In the genomic region with DNA sequence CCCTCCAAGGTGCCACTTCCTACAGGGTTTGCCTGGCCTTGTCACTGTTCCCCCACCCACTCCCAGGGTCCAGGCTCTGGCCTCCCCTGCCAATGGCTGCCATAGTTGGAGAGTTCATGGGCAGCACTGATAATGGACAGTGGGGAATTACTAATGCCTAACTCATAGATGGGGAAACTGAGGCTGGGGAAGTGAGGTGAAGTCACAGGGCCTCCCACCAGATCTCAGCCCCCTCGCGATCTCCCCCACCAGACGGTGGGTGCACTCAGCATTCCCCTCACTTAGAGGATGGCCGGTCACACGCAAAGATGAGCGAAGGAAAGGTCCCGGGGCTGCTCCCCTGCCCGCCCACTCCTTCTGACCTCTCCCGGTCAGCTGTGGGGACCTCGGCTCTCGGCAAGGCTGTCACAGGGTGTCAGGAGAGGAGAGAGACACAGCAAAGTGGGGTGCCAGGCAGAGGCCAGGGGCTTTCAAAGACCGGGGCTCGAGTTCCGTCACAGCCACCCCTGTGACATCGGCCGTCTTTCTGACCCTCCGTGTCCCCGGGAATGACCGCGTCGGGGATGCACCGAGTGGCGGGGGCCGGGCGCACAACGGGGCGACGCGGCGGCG, we compare ENCODE assay signal across 8 cellular contexts.
DNase-seq lines count a peak whose midpoint lies in the region; ATAC-seq and TF ChIP-seq lines count a peak whose summit lies in the region.

No MANE protein-coding gene starts in this region.

- H3K79me2 ChIP-seq in DND-41 (ENCODE audit: insufficient read depth, low read length): peaks cover 26% of the 10 kb centered on the region

- H3K9me3 ChIP-seq in DND-41 (ENCODE audit: insufficient read depth, low read length, severe bottlenecking) (no peaks in the 10 kb centered on the region), SK-N-MC (ENCODE audit: low read depth, low read length) (no peaks in the 10 kb centered on the region), esophagus muscularis mucosa (no peaks in the 10 kb centered on the region)

- H3K4me1 ChIP-seq in DND-41 (ENCODE audit: insufficient read depth, low read length) (peaks cover 20% of the 10 kb centered on the region), esophagus muscularis mucosa (peaks cover 13 to 22% (median 20%) of the 10 kb centered on the region in 4 donors)

- H3K4me3 ChIP-seq in DND-41 (ENCODE audit: low read depth in 1 of 2, low read length in 2 of 2) (peak overlapping the region in 1 of 2 experiments; percentile 63; a peak in 2 of 4 replicates), SK-N-MC (peak overlapping the region; percentile 58), esophagus muscularis mucosa (peak overlapping the region; percentile 66 to 88 (median 70))

- H2AFZ ChIP-seq in DND-41 (ENCODE audit: low read depth, low read length): peak overlapping the region; percentile 63

- TF ChIP-seq CTCF in DND-41 (IDR thresholded peaks at IDR 0.05; ENCODE audit: borderline replicate concordance, extremely low read depth, low read length, poor library complexity, severe bottlenecking): no peak
- TF ChIP-seq CTCF in esophagus muscularis mucosa (IDR thresholded peaks at IDR 0.05): no peak

- H3K27me3 ChIP-seq in DND-41 (ENCODE audit: insufficient read depth, low read length, poor library complexity) (peaks cover 11% of the 10 kb centered on the region), esophagus muscularis mucosa (no peaks in the 10 kb centered on the region)

- WGBS in esophagus muscularis mucosa: 72% methylated on average over 11 of the region's 31 CpGs

- peaks cover 44% of the 10 kb centered on the region for H4K20me1 ChIP-seq in DND-41 (ENCODE audit: insufficient read depth, low read length)

- ATAC-seq in DND-41 (ENCODE audit: insufficient read depth, low read depth) (0 out of 3 replicates have a peak, but pooled peaks have one; percentile 1), HG03565 (IDR thresholded peaks at IDR 0.05; ENCODE audit: unreplicated experiment) (no peak)

- intact Hi-C loops in esophagus muscularis mucosa (cut with DNase I): loop anchor here (2.0 kb wide), 1 partner anchor 103 kb away; no protein-coding TSS in a partner anchor

- peak overlapping the region; percentile 77 for H3K4me2 ChIP-seq in DND-41 (ENCODE audit: insufficient read depth, low read length)

- no peak for TF ChIP-seq EP300 in esophagus muscularis mucosa (IDR thresholded peaks at IDR 0.05)

- DNase-seq in DND-41 (no peak), SK-N-MC (ENCODE audit: low read depth, low spot score) (no peak), esophagus muscularis mucosa (ENCODE audit: extremely low spot score) (no peak), retina (peak; percentile 50), erythroblast (lab: John Stamatoyannopoulos, UW) (no peak), NCI-H2107 treated with DMSO at 0.1 percent for 48 hours (lab: John Stamatoyannopoulos, UW; ENCODE audit: unreplicated experiment) (no peak), pons (ENCODE audit: low spot score) (no peak)

- TF ChIP-seq POLR2A in esophagus muscularis mucosa (IDR thresholded peaks at IDR 0.05; ENCODE audit: low read depth) (no peak), erythroblast (IDR thresholded peaks at IDR 0.05; ENCODE audit: low read length) (no peak)

- H3K9ac ChIP-seq in DND-41 (ENCODE audit: low read depth, low read length) (peak overlapping the region; percentile 60; the same call in 1 of the 2 replicates), SK-N-MC (ENCODE audit: insufficient read length) (no peak overlapping the region)

- no peak overlapping the region for H3K27ac ChIP-seq in DND-41 (ENCODE audit: low read length)
- no peak overlapping the region for H3K27ac ChIP-seq in SK-N-MC
- peak overlapping the region; percentile 64 to 74 (median 72) for H3K27ac ChIP-seq in esophagus muscularis mucosa (replicated peaks in 1 of 4)

- no peaks in the 10 kb centered on the region for H3K36me3 ChIP-seq in DND-41 (ENCODE audit: insufficient read depth, low read length)
- H3K36me3 ChIP-seq in SK-N-MC (ENCODE audit: insufficient read depth, low read length): no peaks in the 10 kb centered on the region
- no peaks in the 10 kb centered on the region for H3K36me3 ChIP-seq in esophagus muscularis mucosa

Comparison
In these comparisons a context has a peak if more than half of its experiments do, and no peak if none do; other contexts are left out.
1. H3K27ac ChIP-seq: peak in esophagus muscularis mucosa (4 of 4); none in DND-41 (single experiment) and SK-N-MC (single experiment).